Comparison of ENCODE assay signal across 18 cellular contexts in the genomic region with DNA sequence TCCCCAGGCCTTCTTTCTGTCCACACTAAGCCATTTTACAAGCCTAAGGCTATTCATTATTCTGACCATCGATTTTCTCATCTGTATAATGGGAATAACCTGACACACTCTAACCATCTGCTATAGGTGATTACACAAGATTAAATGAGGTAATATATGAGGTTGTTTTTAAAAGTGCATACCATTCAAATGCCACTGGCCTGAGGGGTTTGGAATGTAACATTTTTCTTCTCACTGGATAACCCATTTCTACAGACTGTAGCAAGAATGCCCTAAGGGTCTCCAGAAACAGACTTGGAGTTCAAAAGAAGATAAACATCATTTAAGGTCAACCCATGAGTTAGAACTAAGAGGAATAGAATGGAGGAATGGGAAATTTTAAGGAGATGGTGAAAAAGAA.
"Had no signal": no experiment of that assay in that cellular context is flagged by ENCODE, and none has a peak within 500 bp of the region (broad histone marks: within the 10 kb centered on the region; RNA-seq: fewer than 3 reads in every experiment).

No MANE protein-coding gene starts in this region.

- H3K4me3 ChIP-seq: body of pancreas, coronary artery, hepatocyte, left lung, suprapubic skin, upper lobe of left lung had no signal

- ATAC-seq: activated naive CD4-positive, alpha-beta T cell treated with anti-CD3 and anti-CD28 coated beads, Interleukin-2, amount 50 U/mL, for 72 hours; activated T-cell treated with anti-CD3 and anti-CD28 coated beads, Interleukin-2, amount 50 U/mL, for 72 hours; body of pancreas; left lung; right cardiac atrium had no signal

- H3K27me3 ChIP-seq: body of pancreas, hepatocyte, left lung, suprapubic skin, upper lobe of left lung had no signal

- DNase-seq: activated CD4-positive, alpha-beta T cell treated with anti-CD3 and anti-CD28 coated beads, Interleukin-2, amount 10 ng/mL, durations not matched to agents 7 days and 5 days; activated CD8-positive, alpha-beta memory T cell treated with anti-CD3 and anti-CD28 coated beads, Interleukin-2, amount 50 U/mL, for 48 hours; activated gamma-delta T cell; activated T-cell treated with anti-CD3 and anti-CD28 coated beads, Interleukin-2, amount 50 U/mL, for 72 hours; amniotic stem cell; body of pancreas; central memory CD4-positive, alpha-beta T cell; effector CD4-positive, alpha-beta T cell; kidney; left lung; nucleus accumbens; right cardiac atrium; small intestine; upper lobe of left lung had no signal

- H3K27ac ChIP-seq: body of pancreas, coronary artery, hepatocyte, left lung, suprapubic skin, upper lobe of left lung had no signal

- H3K9me3 ChIP-seq: body of pancreas, left lung, suprapubic skin, upper lobe of left lung had no signal

- H3K4me1 ChIP-seq: body of pancreas, left lung, upper lobe of left lung had no signal

- H3K36me3 ChIP-seq: left lung, suprapubic skin, upper lobe of left lung had no signal
